ENCODE assay signal across 11 cellular contexts in the genomic region with DNA sequence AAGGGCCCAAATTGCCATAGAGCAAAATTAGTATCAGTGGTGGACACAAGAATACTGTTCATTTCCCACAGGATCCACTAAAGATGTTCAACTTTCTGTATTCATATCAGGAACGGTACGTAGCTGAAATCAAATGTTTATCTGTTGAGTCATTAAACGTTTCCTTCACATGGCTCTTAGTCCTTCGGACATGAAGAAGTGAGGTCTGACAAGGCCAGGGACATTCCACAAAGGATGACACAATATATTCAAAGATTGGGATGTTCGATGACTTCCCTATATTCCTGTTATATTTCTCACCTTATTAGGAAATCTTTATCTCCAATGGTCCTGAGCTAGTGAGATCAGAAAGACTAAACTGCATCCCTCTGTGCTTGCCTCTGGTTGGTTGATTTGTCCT.
DNase-seq lines count a peak whose midpoint lies in the region; ATAC-seq and TF ChIP-seq lines count a peak whose summit lies in the region.
"Had no signal": no experiment of that assay in that cellular context is flagged by ENCODE, and none has a peak within 500 bp of the region (broad histone marks: within the 10 kb centered on the region; RNA-seq: fewer than 3 reads in every experiment).

No MANE protein-coding gene starts in this region.

- intact Hi-C loops in CD4-positive, alpha-beta memory T cell (cut with micrococcal nuclease), result no loop called here
- intact Hi-C loops in PC-3 (cut with micrococcal nuclease) (no loop called here), natural killer cell (cut with micrococcal nuclease) (no loop called here), thyroid gland (cut with DNase I) (loop anchor here (10.0 kb wide), 2 partner anchors 114 to 164 kb away; no protein-coding TSS in a partner anchor)

- no peaks in the 10 kb centered on the region for H3F3A ChIP-seq in PC-3 (ENCODE audit: low read length, unreplicated experiment)

- DNase-seq in CD4-positive, alpha-beta memory T cell, result no peak
- DNase-seq in PC-3 (peak; percentile 84), chondrocyte (ENCODE audit: low spot score) (no peak), natural killer cell (no peak), G401 (ENCODE audit: low spot score) (no peak), thyroid gland (no peak)
- DNase-seq: activated naive CD4-positive, alpha-beta T cell treated with Interleukin-2 at 50 U/mL for 16 hours; KG1; NCI-H69 had no signal

- H3K9me2 ChIP-seq in PC-3 (replicated peaks; ENCODE audit: low read length), result no peaks in the 10 kb centered on the region

- no peak for TF ChIP-seq POLR2A in thyroid gland (IDR thresholded peaks at IDR 0.05)

- no peaks in the 10 kb centered on the region for H3K9me3 ChIP-seq in CD4-positive, alpha-beta memory T cell (ENCODE audit: control insufficient read depth in 1 of 2, low read length in 2 of 2)
- no peaks in the 10 kb centered on the region for H3K9me3 ChIP-seq in PC-3 (ENCODE audit: low read length)
- H3K9me3 ChIP-seq in thyroid gland, result no peaks in the 10 kb centered on the region

- H4K20me1 ChIP-seq in PC-3 (ENCODE audit: low read length), result no peaks in the 10 kb centered on the region

- H3K27ac ChIP-seq in CD4-positive, alpha-beta memory T cell (ENCODE audit: low read depth, low read length), result no peak overlapping the region
- no peak overlapping the region for H3K27ac ChIP-seq in PC-3 (ENCODE audit: low read length)
- no peak overlapping the region for H3K27ac ChIP-seq in thyroid gland

- POLR2A ChIA-PET in CD4-positive, alpha-beta memory T cell (lab: Charles Lee; ENCODE audit: partially characterized antibody), result interaction anchor here (0.6 to 23.5 kb wide), 14 partner anchors 9 to 168 kb away, joined by 3 to 1488 read pairs (median 10); no protein-coding TSS in a partner anchor
- POLR2A ChIA-PET in PC-3 (lab: Charles Lee; ENCODE audit: unreplicated experiment), result no interaction called here

- peak overlapping the region; percentile 5 to 57 (median 23) for H3K27ac Mint-ChIP-seq in CD4-positive, alpha-beta memory T cell
- H3K27ac Mint-ChIP-seq in chondrocyte (ENCODE audit: unreplicated experiment) (peak overlapping the region; percentile 85), natural killer cell (peak overlapping the region; percentile 98 to 99)

- in situ Hi-C loops in G401 (cut with HindIII; ENCODE audit: low sequenced_read_pairs), result no loop called here

- H3K9ac ChIP-seq in PC-3 (ENCODE audit: low read length), result no peak overlapping the region

- no peak overlapping the region for H3K4me3 Mint-ChIP-seq in CD4-positive, alpha-beta memory T cell
- H3K4me3 Mint-ChIP-seq in chondrocyte (ENCODE audit: unreplicated experiment) (no peak overlapping the region), natural killer cell (no peak overlapping the region)

- peaks cover 64% of the 10 kb centered on the region for H3K36me3 ChIP-seq in CD4-positive, alpha-beta memory T cell (ENCODE audit: insufficient read depth, low read length)
- peaks cover 68% of the 10 kb centered on the region for H3K36me3 ChIP-seq in PC-3 (ENCODE audit: low read depth, low read length)
- peaks cover 9 to 21% of the 10 kb centered on the region in 2 donors for H3K36me3 ChIP-seq in thyroid gland

- no peak overlapping the region for H3K4me3 ChIP-seq in CD4-positive, alpha-beta memory T cell (ENCODE audit: low read length in 2 of 2)
- H3K4me3 ChIP-seq in PC-3 (ENCODE audit: low read length), result no peak overlapping the region
- no peak overlapping the region for H3K4me3 ChIP-seq in thyroid gland (replicated peaks in 1 of 3)

- 82 to 84% methylated on average over 5 of the region's 5 CpGs for WGBS in thyroid gland, 2 donors

- no TSS peak for BruUV-seq in PC-3 (replicated peaks; lab: Mats Ljungman, UMichigan)

- H3K4me1 ChIP-seq in CD4-positive, alpha-beta memory T cell (ENCODE audit: insufficient read depth, low read length), result peaks cover 74% of the 10 kb centered on the region
- H3K4me1 ChIP-seq in PC-3 (ENCODE audit: insufficient read depth, low read length), result peaks cover 19% of the 10 kb centered on the region
- peaks cover 5 to 13% of the 10 kb centered on the region in 2 donors for H3K4me1 ChIP-seq in thyroid gland

- H3K27me3 Mint-ChIP-seq in CD4-positive, alpha-beta memory T cell, result no peaks in the 10 kb centered on the region
- H3K27me3 Mint-ChIP-seq in chondrocyte (ENCODE audit: low read depth) (no peaks in the 10 kb centered on the region), natural killer cell (ENCODE audit: low read depth in 2 of 2) (no peaks in the 10 kb centered on the region)

- peaks cover 0 to 1% (median 0%) of the 10 kb centered on the region in 8 donors for H3K9me3 Mint-ChIP-seq in CD4-positive, alpha-beta memory T cell
- no peaks in the 10 kb centered on the region for H3K9me3 Mint-ChIP-seq in chondrocyte (ENCODE audit: low read depth)
- no peaks in the 10 kb centered on the region for H3K9me3 Mint-ChIP-seq in natural killer cell

- no peaks in the 10 kb centered on the region for H3K27me3 ChIP-seq in CD4-positive, alpha-beta memory T cell (ENCODE audit: insufficient read depth, low read length)
- H3K27me3 ChIP-seq in PC-3 (ENCODE audit: low read length) (no peaks in the 10 kb centered on the region), thyroid gland (no peaks in the 10 kb centered on the region)

- no peak for TF ChIP-seq CTCF in PC-3 (conservative IDR thresholded peaks at IDR 0.05; ENCODE audit: low read depth, low read length)
- TF ChIP-seq CTCF in chondrocyte (IDR thresholded peaks at IDR 0.05), result no peak
- no peak for TF ChIP-seq CTCF in natural killer cell (IDR thresholded peaks at IDR 0.05)
- no peak for TF ChIP-seq CTCF in thyroid gland (IDR thresholded peaks at IDR 0.05)

- H3K36me3 Mint-ChIP-seq in CD4-positive, alpha-beta memory T cell, result peaks cover 80 to 83% of the 10 kb centered on the region in 2 donors
- H3K36me3 Mint-ChIP-seq in chondrocyte (ENCODE audit: low read depth), result peaks cover 44% of the 10 kb centered on the region
- H3K36me3 Mint-ChIP-seq in natural killer cell, result peaks cover 61% of the 10 kb centered on the region

- no peak overlapping the region for H2AFZ ChIP-seq in PC-3 (ENCODE audit: low read length)

- CTCF ChIA-PET in CD4-positive, alpha-beta memory T cell (lab: Charles Lee; ENCODE audit: partially characterized antibody), result interaction anchor here (2.2 to 2.8 kb wide), 2 partner anchors 136 to 172 kb away, joined by 9 to 17 read pairs; no protein-coding TSS in a partner anchor
- CTCF ChIA-PET in PC-3 (lab: Charles Lee), result interaction anchor here (1.0 kb wide), 1 partner anchor 124 kb away, joined by 3 read pairs; no protein-coding TSS in a partner anchor

- no peaks in the 10 kb centered on the region for H3K79me2 ChIP-seq in PC-3 (ENCODE audit: low read length)

- peaks cover 57 to 94% (median 76%) of the 10 kb centered on the region in 4 donors for H3K4me1 Mint-ChIP-seq in CD4-positive, alpha-beta memory T cell
- H3K4me1 Mint-ChIP-seq in chondrocyte (ENCODE audit: low read depth) (peaks cover 51% of the 10 kb centered on the region), natural killer cell (peaks cover 70 to 78% of the 10 kb centered on the region in 2 donors)

- peak; percentile 40 for ATAC-seq in PC-3
- no peak for ATAC-seq in natural killer cell
- no peak for ATAC-seq in HG03342 (IDR thresholded peaks at IDR 0.05; ENCODE audit: unreplicated experiment)
- no peak for ATAC-seq in HG03457 (IDR thresholded peaks at IDR 0.05; ENCODE audit: unreplicated experiment)

- H3K4me2 ChIP-seq in PC-3 (ENCODE audit: low read length), result no peak overlapping the region

Comparison
In these comparisons a context has a peak if more than half of its experiments do, and no peak if none do; other contexts are left out.
1. H3K27ac Mint-ChIP-seq: peak in every context shown above with its lines; median percentile 98 in natural killer cell; 85 in chondrocyte; 23 in CD4-positive, alpha-beta memory T cell.